23 cellular contexts compared by ENCODE assay signal in genomic region chr20:62268228-62268900, GRCh38. TPM values are rescaled to one million over a fixed set of nuclear protein-coding genes. Genes with fewer than 3 reads are reported as not detected.
A peak's percentile ranks its signal among the peaks of the same experiment; 100 is the strongest.
DNase-seq lines count a peak whose midpoint lies in the region; ATAC-seq, FAIRE-seq and TF ChIP-seq lines count a peak whose summit lies in the region.
"Had no signal": no experiment of that assay in that cellular context is flagged by ENCODE, and none has a peak within 500 bp of the region (broad histone marks: within the 10 kb centered on the region; RNA-seq: fewer than 3 reads in every experiment).

No MANE protein-coding gene starts in this region.

- ATAC-seq in gastrocnemius medialis, result peak; percentile 53 to 57
- ATAC-seq in HG02588 (IDR thresholded peaks at IDR 0.05; ENCODE audit: unreplicated experiment), result no peak
- ATAC-seq in HG03108 (IDR thresholded peaks at IDR 0.05; ENCODE audit: unreplicated experiment), result no peak
- ATAC-seq: HCT116 had no signal

- H3K4me3 ChIP-seq in osteoblast (ENCODE audit: insufficient read depth, low read length) (no peak overlapping the region), gastrocnemius medialis (no peak overlapping the region)
- H3K4me3 ChIP-seq: GM23248 had no signal

- peaks cover 41% of the 10 kb centered on the region for H3K36me3 ChIP-seq in osteoblast (ENCODE audit: insufficient read depth, low read length)
- peaks cover 0 to 41% of the 10 kb centered on the region in 2 donors for H3K36me3 ChIP-seq in gastrocnemius medialis

- no peak for DNase-seq in HTR-8/SVneo (ENCODE audit: insufficient read length, low spot score)
- peak; percentile 50 for DNase-seq in osteoblast (ENCODE audit: insufficient read length, low spot score, missing footprints)
- peak in 1 of 2 donors; percentile 49 for DNase-seq in gastrocnemius medialis
- no peak for DNase-seq in NCI-H2107 treated with DMSO at 0.1 percent for 48 hours (lab: John Stamatoyannopoulos, UW; ENCODE audit: unreplicated experiment)
- DNase-seq: Calu3; CD4-positive, alpha-beta memory T cell; COR-L47; DMS53; DMS79 treated with DMSO at 0.1 percent for 48 hours; GF-D8; GM23248; H7; HFFc6 had no signal

- H3K4me1 ChIP-seq in osteoblast (ENCODE audit: insufficient read depth, low read length) (no peaks in the 10 kb centered on the region), gastrocnemius medialis (peaks cover 24% of the 10 kb centered on the region in 2 donors)

- H3K9me3 ChIP-seq in osteoblast (ENCODE audit: low read depth, low read length), result no peaks in the 10 kb centered on the region
- no peaks in the 10 kb centered on the region for H3K9me3 ChIP-seq in gastrocnemius medialis

- peaks cover 7% of the 10 kb centered on the region for H3K79me2 ChIP-seq in osteoblast (ENCODE audit: insufficient read depth, low read length)

- H2AFZ ChIP-seq in osteoblast (ENCODE audit: low read length), result no peak overlapping the region
- H2AFZ ChIP-seq: GM23248 had no signal

- no peak overlapping the region for H3K4me2 ChIP-seq in osteoblast (ENCODE audit: insufficient read depth, low read length)

- peak; percentile 42 for FAIRE-seq in HTR-8/SVneo (lab: Jason Lieb, UNC)
- FAIRE-seq: GM12891, GM18507, H1 had no signal

- H3K27me3 ChIP-seq in osteoblast (ENCODE audit: insufficient read depth, low read length) (no peaks in the 10 kb centered on the region), gastrocnemius medialis (no peaks in the 10 kb centered on the region)

- H4K20me1 ChIP-seq in osteoblast (ENCODE audit: insufficient read depth, low read length), result peaks cover 19% of the 10 kb centered on the region

- no peak for TF ChIP-seq POLR2A in gastrocnemius medialis (IDR thresholded peaks at IDR 0.05)

- H3K27ac ChIP-seq in osteoblast (ENCODE audit: low read depth, low read length) (no peak overlapping the region), gastrocnemius medialis (peak overlapping the region; percentile 90 to 97 (median 95))
- H3K27ac ChIP-seq: GM23248 had no signal

- in situ Hi-C loops in gastrocnemius medialis (cut with MboI; ENCODE audit: low sequenced_read_pairs in 4 of 4), result no loop called here

- TF ChIP-seq CTCF in osteoblast (IDR thresholded peaks at IDR 0.05; ENCODE audit: extremely low read depth, low read depth, low read length), result no peak
- TF ChIP-seq CTCF in gastrocnemius medialis (IDR thresholded peaks at IDR 0.05 in 4 of 5, conservative IDR thresholded peaks at IDR 0.05 in 1 of 5), result no peak

- intact Hi-C loops in gastrocnemius medialis (cut with DNase I; ENCODE audit: low total_unique reads), result no loop called here

RNA-seq across cellular contexts. Expression of gene OSBPL2, which starts 30.0 kb away (rescaled TPM):
- total RNA-seq in osteoblast (35.8 and 39.8 TPM in 2 replicates), gastrocnemius medialis (10 to 100 TPM; 15.8 to 26.4 (median 19.6) TPM)

RNA-seq across cellular contexts. Expression of gene ADRM1, which starts 34.4 kb away (rescaled TPM):
- total RNA-seq in osteoblast (93.1 and 103 TPM in 2 replicates), gastrocnemius medialis (100 to 1,000 TPM; 389 to 644 (median 611) TPM)

RNA-seq across cellular contexts. Expression of gene HRH3, which starts 48.3 kb away (rescaled TPM):
- not detected in 2 replicates for total RNA-seq in osteoblast
- total RNA-seq in gastrocnemius medialis, result not detected
- total RNA-seq: A172; A673; Calu3; CD4-positive, alpha-beta memory T cell; Daoy; G401; GM23248; HFFc6 had no signal

Comparison
In these comparisons a context has a peak if more than half of its experiments do, and no peak if none do; other contexts are left out.
1. ATAC-seq: peak in gastrocnemius medialis (2 of 2); none in HG02588 (single experiment) and HG03108 (single experiment).